1 cellular context compared by ENCODE assay signal in genomic region chr15:62334581-62334980, GRCh38.
TF ChIP-seq lines count a peak whose summit lies in the region.

No MANE protein-coding gene starts in this region.

TF ChIP-seq in GM23338, 12 proteins besides CTCF, POLR2A, EP300 and RAD21:
- TF ChIP-seq ZNF462 (CRISPR knock-in tag; IDR thresholded peaks at IDR 0.05) (no peak), REST (IDR thresholded peaks at IDR 0.05; ENCODE audit: unreplicated experiment) (no peak), ZNF331 (CRISPR knock-in tag; IDR thresholded peaks at IDR 0.05; ENCODE audit: low read depth) (no peak), ETS1 (IDR thresholded peaks at IDR 0.05) (no peak), EZH2 (IDR thresholded peaks at IDR 0.05; ENCODE audit: low read depth, unreplicated experiment) (no peak)
